Comparison of ENCODE assay signal across 8 cellular contexts in the genomic region with DNA sequence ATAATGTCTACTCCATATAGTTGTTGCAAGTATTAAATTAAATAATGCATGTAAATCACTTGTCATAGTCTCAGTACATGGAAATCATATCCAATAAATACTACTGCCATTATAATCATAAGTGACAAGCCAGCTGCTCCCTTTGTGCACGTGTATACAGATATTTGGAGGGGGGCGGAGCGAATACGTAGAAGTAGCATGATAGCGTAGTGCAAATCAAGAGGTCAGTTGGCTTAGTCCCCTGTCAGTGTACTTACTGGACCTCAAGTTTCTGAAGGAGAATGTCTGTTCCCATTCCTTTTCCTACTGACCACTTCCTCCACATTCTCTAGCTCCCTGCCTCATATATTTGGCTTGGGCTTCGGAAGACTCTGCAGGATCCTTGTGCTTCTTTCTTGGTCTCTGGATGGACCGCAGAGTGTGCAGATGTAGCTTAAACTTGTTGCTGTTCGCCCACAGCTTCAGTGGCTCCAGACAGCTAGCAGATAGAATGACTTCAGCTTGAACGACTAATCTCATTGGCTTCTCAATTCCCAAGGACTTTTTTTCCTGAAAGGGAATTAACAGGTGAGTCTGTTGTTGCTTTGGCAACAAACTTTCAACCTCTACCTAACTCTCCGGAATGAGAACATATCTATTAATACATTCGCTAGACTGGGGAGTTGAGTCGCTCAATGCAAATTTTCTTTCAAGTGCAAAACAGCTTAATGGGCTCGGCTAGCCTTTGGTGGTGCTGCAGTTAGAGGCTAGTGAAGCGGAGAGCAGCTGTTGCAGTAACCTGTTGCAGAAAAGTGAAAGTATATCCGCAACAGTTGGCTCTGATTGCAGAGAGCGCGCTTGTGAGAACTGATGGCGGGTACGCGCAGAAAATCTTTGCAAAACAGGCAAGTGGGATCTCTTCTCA. TPM values are rescaled to one million over a fixed set of nuclear protein-coding genes. Genes with fewer than 3 reads are reported as not detected.
A peak's percentile ranks its signal among the peaks of the same experiment; 100 is the strongest.
DNase-seq lines count a peak whose midpoint lies in the region; ATAC-seq and TF ChIP-seq lines count a peak whose summit lies in the region.

A gene with protein sequence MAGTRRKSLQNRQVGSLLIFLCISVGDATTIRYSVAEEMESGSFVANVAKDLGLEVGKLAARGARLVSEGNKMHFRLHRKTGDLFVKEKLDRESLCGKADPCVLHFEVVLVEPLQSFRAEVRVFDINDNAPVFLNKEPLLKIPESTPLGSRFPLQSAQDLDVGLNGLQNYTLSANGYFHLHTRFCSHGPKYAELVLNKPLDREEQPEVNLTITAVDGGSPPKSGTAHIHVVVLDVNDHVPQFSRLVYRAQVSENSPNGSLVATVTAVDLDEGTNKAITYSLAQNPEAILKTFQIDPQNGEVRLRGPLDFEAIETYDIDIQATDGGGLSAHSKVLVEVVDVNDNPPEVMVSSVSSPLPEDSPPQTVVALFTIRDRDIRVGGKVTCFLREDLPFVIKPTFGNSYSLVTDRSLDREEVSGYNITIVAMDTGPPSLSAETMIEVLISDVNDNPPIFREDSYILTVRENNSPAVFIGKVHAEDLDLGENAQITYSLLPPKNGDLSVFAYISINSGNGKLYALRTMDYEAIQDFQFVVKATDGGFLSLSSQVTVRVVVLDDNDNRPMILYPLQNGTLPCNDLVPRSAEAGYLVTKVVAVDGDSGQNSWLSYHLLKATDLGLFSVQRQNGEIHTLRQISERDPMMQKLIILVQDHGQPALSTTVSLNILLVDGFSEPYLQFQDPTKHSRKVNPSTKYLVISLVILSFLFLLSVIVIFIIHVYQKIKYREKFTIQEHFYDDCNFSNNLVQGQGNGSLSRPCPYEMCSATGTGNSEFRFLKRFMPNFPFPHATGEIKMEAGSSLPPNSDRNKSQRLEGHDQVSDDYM (plus strand): TSS at position 753 of the 904 bp plus-strand sequence. CDS start 97 bp downstream, at position 850.

- no peaks in the 10 kb centered on the region for H3K79me2 ChIP-seq in smooth muscle cell (ENCODE audit: low read depth)

- H3K4me3 ChIP-seq in iPS-20b (ENCODE audit: low read length) (peak within 1 kb of the TSS; percentile 71), smooth muscle cell (peak within 1 kb of the TSS; percentile 83), Caco-2 (ENCODE audit: low read depth, low read length) (no peak within 1 kb of the TSS)

- peak within 1 kb of the TSS; percentile 96 for H2AFZ ChIP-seq in smooth muscle cell (ENCODE audit: low read depth)

- H3K27me3 Mint-ChIP-seq in Caco-2 (ENCODE audit: insufficient read depth, unreplicated experiment), result no peaks in the 10 kb centered on the region

- peak; percentile 28; the same call in 1 of the 3 replicates for ATAC-seq in SK-N-SH treated with all-trans-retinoic acid at 6 μM for 48 hours
- no peak for ATAC-seq in HG03045 (IDR thresholded peaks at IDR 0.05; ENCODE audit: unreplicated experiment)

- H4K20me1 ChIP-seq in smooth muscle cell (ENCODE audit: low read depth), result no peaks in the 10 kb centered on the region

- TF ChIP-seq CTCF in smooth muscle cell (IDR thresholded peaks at IDR 0.05; ENCODE audit: borderline replicate concordance, insufficient read depth, poor library complexity, severe bottlenecking), result no peak
- no peak for TF ChIP-seq CTCF in Caco-2 (IDR thresholded peaks at IDR 0.05; ENCODE audit: insufficient read depth in 1 of 2, low read depth in 1 of 2, low read length in 1 of 2, severe bottlenecking in 1 of 2, unreplicated experiment in 1 of 2)

- CTCF ChIA-PET in Caco-2 (lab: Charles Lee), result no interaction called here

- H3K27ac ChIP-seq in iPS-20b (ENCODE audit: low read length), result no peak within 1 kb of the TSS
- H3K27ac ChIP-seq in smooth muscle cell (ENCODE audit: low read depth), result no peak within 1 kb of the TSS

- H3K27me3 ChIP-seq in iPS-20b (ENCODE audit: insufficient read depth, low read length) (peaks cover 44% of the 10 kb centered on the region), smooth muscle cell (ENCODE audit: low read depth) (peaks cover 31% of the 10 kb centered on the region), Caco-2 (replicated peaks; ENCODE audit: control insufficient read depth, insufficient read depth, low read length) (no peaks in the 10 kb centered on the region)

- no peak within 1 kb of the TSS for H3K4me3 Mint-ChIP-seq in Caco-2 (ENCODE audit: unreplicated experiment)

- H3K36me3 Mint-ChIP-seq in Caco-2 (ENCODE audit: insufficient read depth, unreplicated experiment), result no peaks in the 10 kb centered on the region

- no peaks in the 10 kb centered on the region for H3K4me1 Mint-ChIP-seq in Caco-2 (ENCODE audit: low read depth, unreplicated experiment)

- no peaks in the 10 kb centered on the region for H3F3A ChIP-seq in smooth muscle cell (ENCODE audit: low read depth)

- POLR2A ChIA-PET in Caco-2 (lab: Charles Lee), result no interaction called here

- no TSS peak for BruUV-seq in Caco-2 (replicated peaks; lab: Mats Ljungman, UMichigan)

- DNase-seq in NCI-H1092 treated with DMSO at 0.1 percent for 48 hours (lab: John Stamatoyannopoulos, UW) (peak; percentile 36), NCI-H1092 (lab: John Stamatoyannopoulos, UW) (no peak), smooth muscle cell (lab: John Stamatoyannopoulos, UW; ENCODE audit: unreplicated experiment) (no peak), Caco-2 (no peak), NCI-H1930 (lab: John Stamatoyannopoulos, UW) (no peak)

- H3K4me2 ChIP-seq in smooth muscle cell, result peak within 1 kb of the TSS; percentile 97

- intact Hi-C loops in Caco-2 (cut with micrococcal nuclease; ENCODE audit: unreplicated experiment), result no loop called here

- no peaks in the 10 kb centered on the region for H3K4me1 ChIP-seq in iPS-20b (ENCODE audit: insufficient read depth, low read length)
- H3K4me1 ChIP-seq in smooth muscle cell (ENCODE audit: low read depth), result no peaks in the 10 kb centered on the region
- no peaks in the 10 kb centered on the region for H3K4me1 ChIP-seq in Caco-2

- H3K9ac ChIP-seq in iPS-20b (ENCODE audit: low read depth, low read length), result no peak within 1 kb of the TSS
- H3K9ac ChIP-seq in smooth muscle cell (ENCODE audit: low read depth), result no peak within 1 kb of the TSS

- no peaks in the 10 kb centered on the region for H3K9me3 Mint-ChIP-seq in Caco-2 (ENCODE audit: unreplicated experiment)

- H3K9me3 ChIP-seq in iPS-20b (ENCODE audit: insufficient read depth, low read depth, low read length), result peaks cover 12% of the 10 kb centered on the region; the same call in 1 of the 2 replicates
- no peaks in the 10 kb centered on the region for H3K9me3 ChIP-seq in smooth muscle cell (replicated peaks; ENCODE audit: low read depth)
- H3K9me3 ChIP-seq in Caco-2, result no peaks in the 10 kb centered on the region; the same call in 1 of the 2 replicates

- 10% methylated on average over 20 of the region's 20 CpGs for WGBS in smooth muscle cell (ENCODE audit: low lambda C conversion rate)

- H3K36me3 ChIP-seq in iPS-20b (ENCODE audit: insufficient read depth, low read depth, low read length) (no peaks in the 10 kb centered on the region), smooth muscle cell (ENCODE audit: low read depth) (no peaks in the 10 kb centered on the region), Caco-2 (ENCODE audit: control insufficient read depth, insufficient read depth, low read length) (no peaks in the 10 kb centered on the region)

- H3K27ac Mint-ChIP-seq in Caco-2 (ENCODE audit: unreplicated experiment), result no peak within 1 kb of the TSS

TF ChIP-seq in SK-N-SH treated with all-trans-retinoic acid at 6 μM for 48 hours, 23 proteins besides CTCF, POLR2A, EP300 and RAD21:
- TF ChIP-seq ARNTL (CRISPR knock-in tag; IDR thresholded peaks at IDR 0.05; ENCODE audit: borderline replicate concordance, low read depth) (no peak), CSDC2 (CRISPR knock-in tag; IDR thresholded peaks at IDR 0.05) (no peak), ZC3H10 (CRISPR knock-in tag; IDR thresholded peaks at IDR 0.05) (no peak), GLIS3 (CRISPR knock-in tag; IDR thresholded peaks at IDR 0.05) (no peak), BACH2 (CRISPR knock-in tag; IDR thresholded peaks at IDR 0.05; ENCODE audit: borderline replicate concordance) (no peak), OSR1 (CRISPR knock-in tag; IDR thresholded peaks at IDR 0.05) (no peak)

RNA-seq across cellular contexts. Expression of the gene that starts here (rescaled TPM):
- total RNA-seq in smooth muscle cell (0.04 and 0.22 TPM in 2 replicates), Caco-2 (2022) (not detected in 2 replicates)
- not detected in 2 replicates for polyA plus RNA-seq in smooth muscle cell
